ENCODE assay signal across 8 cellular contexts in genomic region chr6:46653439-46653942, GRCh38. TPM values are rescaled to one million over a fixed set of nuclear protein-coding genes. Genes with fewer than 3 reads are reported as not detected.
DNase-seq lines count a peak whose midpoint lies in the region; ATAC-seq and TF ChIP-seq lines count a peak whose summit lies in the region.

No MANE protein-coding gene starts in this region.

- no peak overlapping the region for H3K27ac Mint-ChIP-seq in activated naive CD4-positive, alpha-beta T cell treated with anti-CD3 and anti-CD28 coated beads, Interleukin-2, amount 10 ng/mL, durations not matched to agents 7 days and 5 days

- H3K36me3 Mint-ChIP-seq in activated naive CD4-positive, alpha-beta T cell treated with anti-CD3 and anti-CD28 coated beads, Interleukin-2, amount 10 ng/mL, durations not matched to agents 7 days and 5 days = no peaks in the 10 kb centered on the region

- DNase-seq in activated naive CD4-positive, alpha-beta T cell treated with anti-CD3 and anti-CD28 coated beads, Interleukin-2, amount 10 ng/mL, durations not matched to agents 7 days and 5 days = no peak
- DNase-seq in activated naive CD4-positive, alpha-beta T cell (lab: John Stamatoyannopoulos, UW) = no peak
- DNase-seq in astrocyte of the cerebellum (ENCODE audit: low read depth) (no peak), lung (ENCODE audit: low spot score) (no peak), upper lobe of left lung (no peak), NCI-H345 (lab: John Stamatoyannopoulos, UW) (no peak)

- no peak for TF ChIP-seq EP300 in upper lobe of left lung (IDR thresholded peaks at IDR 0.05)

- H3K27me3 ChIP-seq in lung (ENCODE audit: control insufficient read depth, insufficient read depth) (no peaks in the 10 kb centered on the region), upper lobe of left lung (no peaks in the 10 kb centered on the region)

- peaks cover 15% of the 10 kb centered on the region for H3K4me1 Mint-ChIP-seq in activated naive CD4-positive, alpha-beta T cell treated with anti-CD3 and anti-CD28 coated beads, Interleukin-2, amount 10 ng/mL, durations not matched to agents 7 days and 5 days

- H3K9me3 Mint-ChIP-seq in activated naive CD4-positive, alpha-beta T cell treated with anti-CD3 and anti-CD28 coated beads, Interleukin-2, amount 10 ng/mL, durations not matched to agents 7 days and 5 days = no peaks in the 10 kb centered on the region

- peaks cover 28% of the 10 kb centered on the region for H3K27me3 Mint-ChIP-seq in activated naive CD4-positive, alpha-beta T cell treated with anti-CD3 and anti-CD28 coated beads, Interleukin-2, amount 10 ng/mL, durations not matched to agents 7 days and 5 days

- TF ChIP-seq POLR2A in upper lobe of left lung (IDR thresholded peaks at IDR 0.05) = no peak

- ATAC-seq in lung (ENCODE audit: insufficient read depth, low FRiP score) (no peak), upper lobe of left lung (ENCODE audit: low FRiP score in 2 of 2) (no peak), HG02798 (IDR thresholded peaks at IDR 0.05; ENCODE audit: poor library complexity, unreplicated experiment) (no peak), GM21529 (IDR thresholded peaks at IDR 0.05; ENCODE audit: unreplicated experiment) (no peak)

- 18 to 26% methylated on average over 9 of the region's 9 CpGs for WGBS in lung, 2 donors
- 14 to 17% methylated on average over 9 of the region's 9 CpGs for WGBS in upper lobe of left lung, 2 donors

- no peaks in the 10 kb centered on the region for H3K9me3 ChIP-seq in lung (ENCODE audit: control insufficient read depth in 2 of 2, insufficient read depth in 1 of 2, low read length in 1 of 2)
- no peaks in the 10 kb centered on the region for H3K9me3 ChIP-seq in upper lobe of left lung

- peak overlapping the region; percentile 74 for H3K4me3 ChIP-seq in astrocyte of the cerebellum (ENCODE audit: low read depth, low read length)
- H3K4me3 ChIP-seq in lung = peak overlapping the region; percentile 94
- H3K4me3 ChIP-seq in upper lobe of left lung = peak overlapping the region; percentile 72 to 91 (median 81)

- in situ Hi-C loops in astrocyte of the cerebellum (cut with HindIII; ENCODE audit: low sequenced_read_pairs) = no loop called here

- CTCF ChIA-PET in activated naive CD4-positive, alpha-beta T cell treated with anti-CD3 and anti-CD28 coated beads, Interleukin-2, amount 10 ng/mL, durations not matched to agents 7 days and 5 days (lab: Charles Lee) = no interaction called here

- peak overlapping the region; percentile 89 to 90 for H3K27ac ChIP-seq in lung (ENCODE audit: low read depth in 1 of 2, low read length in 1 of 2)
- peak overlapping the region; percentile 61 to 84 (median 74) for H3K27ac ChIP-seq in upper lobe of left lung

- H3K36me3 ChIP-seq in lung (ENCODE audit: control insufficient read depth in 2 of 2, insufficient read depth in 2 of 2, low read length in 2 of 2) (no peaks in the 10 kb centered on the region), upper lobe of left lung (peaks cover 0 to 3% (median 0%) of the 10 kb centered on the region in 4 donors)

- TF ChIP-seq CTCF in astrocyte of the cerebellum (IDR thresholded peaks at IDR 0.05; ENCODE audit: low read depth, low read length, missing control alignments) = no peak
- no peak for TF ChIP-seq CTCF in lung (IDR thresholded peaks at IDR 0.05; ENCODE audit: control extremely low read depth, extremely low read depth)
- TF ChIP-seq CTCF in upper lobe of left lung (IDR thresholded peaks at IDR 0.05) = no peak

- H3K4me1 ChIP-seq in lung (ENCODE audit: control insufficient read depth in 2 of 2, insufficient read depth in 2 of 2, low read length in 2 of 2) (no peaks in the 10 kb centered on the region), upper lobe of left lung (peaks cover 0 to 11% (median 7%) of the 10 kb centered on the region in 4 donors)

- H3K4me3 Mint-ChIP-seq in activated naive CD4-positive, alpha-beta T cell treated with anti-CD3 and anti-CD28 coated beads, Interleukin-2, amount 10 ng/mL, durations not matched to agents 7 days and 5 days = peak overlapping the region; percentile 68

RNA-seq across cellular contexts. Expression of gene SLC25A27, which starts 0.7 kb away (rescaled TPM):
- total RNA-seq in lung (10 to 100 TPM in 1 of 2 donors, 1 to 10 TPM in 1; 6.6 to 99.3 TPM), upper lobe of left lung (10 to 100 TPM in 5 of 6 donors, 1 to 10 TPM in 1; 7.8 to 61.8 (median 13.7) TPM)
- polyA plus RNA-seq in lung = 10 to 100 TPM in 1 of 2 donors, 1 to 10 TPM in 1; 2.9 to 17.8 TPM

RNA-seq across cellular contexts. Expression of gene CYP39A1, which starts 0.9 kb away (rescaled TPM):
- total RNA-seq in lung (10 to 100 TPM in 1 of 2 donors, 1 to 10 TPM in 1; 6.3 to 14.4 TPM), upper lobe of left lung (10 to 100 TPM in 1 of 6 donors, 1 to 10 TPM in 5; 2.6 to 10.3 (median 5.0) TPM)
- polyA plus RNA-seq in lung = 1 to 10 TPM; 2.2 to 3.6 TPM

RNA-seq across cellular contexts. Expression of gene TDRD6, which starts 34.2 kb away (rescaled TPM):
- total RNA-seq in lung (1 to 10 TPM in 1 of 2 donors, under 1 TPM in 1; 0.34 to 1.8 TPM), upper lobe of left lung (1 to 10 TPM in 2 of 6 donors, under 1 TPM in 4; 0.15 to 3.1 (median 0.53) TPM)
- under 1 TPM; 0.03 to 0.51 TPM for polyA plus RNA-seq in lung
